ENCODE assay signal across 11 cellular contexts in the genomic region with DNA sequence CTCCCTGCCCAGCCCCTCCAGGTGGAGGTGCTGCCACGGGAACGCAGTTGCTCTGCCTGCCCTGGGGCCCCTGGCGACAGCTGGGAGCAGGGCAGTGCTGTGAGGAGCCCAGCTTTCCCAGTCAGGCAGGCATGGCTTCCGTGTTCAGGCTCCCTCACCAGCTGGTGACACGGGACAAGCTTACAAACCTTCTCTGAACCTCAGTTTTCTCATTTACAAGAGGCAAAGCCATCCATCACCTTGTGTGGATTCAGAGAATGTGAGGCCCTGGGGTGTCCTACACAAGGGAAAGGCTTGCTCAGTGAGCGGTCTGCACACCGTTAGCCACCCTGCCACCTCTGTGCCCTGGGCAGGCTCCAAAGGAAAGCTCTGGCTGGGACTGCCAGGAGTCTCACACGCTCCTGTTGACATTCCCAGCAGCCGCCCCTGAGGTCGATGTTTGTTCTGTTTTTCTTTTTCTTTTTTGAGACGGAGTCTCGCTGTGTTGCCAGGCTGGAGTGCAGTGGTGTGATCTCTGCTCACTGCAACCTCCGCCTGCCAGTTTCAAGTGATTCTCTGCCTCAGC. TPM values are rescaled to one million over a fixed set of nuclear protein-coding genes. Genes with fewer than 3 reads are reported as not detected.
A peak's percentile ranks its signal among the peaks of the same experiment; 100 is the strongest.
DNase-seq lines count a peak whose midpoint lies in the region; ATAC-seq, FAIRE-seq and TF ChIP-seq lines count a peak whose summit lies in the region.
"Had no signal": no experiment of that assay in that cellular context is flagged by ENCODE, and none has a peak within 500 bp of the region (broad histone marks: within the 10 kb centered on the region; RNA-seq: fewer than 3 reads in every experiment).

No MANE protein-coding gene starts in this region.

- ATAC-seq in pancreas (peak; percentile 57 to 70 (median 66)), GM21723 (IDR thresholded peaks at IDR 0.05; ENCODE audit: unreplicated experiment) (no peak)

- H3K27ac Mint-ChIP-seq in CD14-positive monocyte: peak overlapping the region in 4 of 7 donors; percentile 32 to 72 (median 52)
- H3K27ac Mint-ChIP-seq in IgD-negative memory B cell: peak overlapping the region; percentile 78 to 99 (median 96)

- H3K4me3 ChIP-seq in dorsolateral prefrontal cortex (peak overlapping the region in 1 of 59 donors; percentile 9), pancreas (peak overlapping the region in 1 of 4 donors; percentile 4)

- intact Hi-C loops in CD14-positive monocyte (cut with micrococcal nuclease): no loop called here
- intact Hi-C loops in dorsolateral prefrontal cortex (cut with DNase I): loop anchor here in 1 of 2 donors (2.0 kb wide), 1 partner anchor 32 kb away; no protein-coding TSS in a partner anchor
- intact Hi-C loops in pancreas (cut with DNase I): no loop called here

- 29 to 34% methylated on average over 13 of the region's 13 CpGs for WGBS in pancreas, 2 donors

- FAIRE-seq in pancreas (lab: Jason Lieb, UNC): no peak
- FAIRE-seq: HTR-8/SVneo had no signal

- H3K36me3 Mint-ChIP-seq in CD14-positive monocyte: peaks cover 71 to 87% of the 10 kb centered on the region in 2 donors
- H3K36me3 Mint-ChIP-seq in IgD-negative memory B cell: peaks cover 1% of the 10 kb centered on the region

- no peak for TF ChIP-seq CTCF in CD14-positive monocyte (IDR thresholded peaks at IDR 0.05)
- TF ChIP-seq CTCF in dorsolateral prefrontal cortex (IDR thresholded peaks at IDR 0.05 in 54 of 56, conservative IDR thresholded peaks at IDR 0.05 in 2 of 56; ENCODE audit: low read depth in 1 of 56, partially characterized antibody in 56 of 56): no peak
- TF ChIP-seq CTCF in pancreas (IDR thresholded peaks at IDR 0.05): no peak
- TF ChIP-seq CTCF in GM20000 (IDR thresholded peaks at IDR 0.05; ENCODE audit: extremely low read depth, missing control alignments): no peak

- peaks cover 4 to 57% (median 32%) of the 10 kb centered on the region in 3 donors for H3K36me3 ChIP-seq in pancreas

- DNase-seq in CD14-positive monocyte (ENCODE audit: low spot score) (peak; percentile 23), dorsolateral prefrontal cortex (peak in 4 of 10 donors; percentile 21 to 51 (median 40)), pancreas (peak in 4 of 6 donors; percentile 69 to 85 (median 73)), NCI-H774 (lab: John Stamatoyannopoulos, UW) (no peak), kidney glomerular epithelial cell (lab: John Stamatoyannopoulos, UW) (no peak), GM20000 (ENCODE audit: low spot score) (no peak)
- DNase-seq: NCI-H446 treated with DMSO at 0.1 percent for 48 hours, occipital lobe had no signal

- H3K27me3 Mint-ChIP-seq in CD14-positive monocyte (ENCODE audit: low read depth in 3 of 3) (peaks cover 0 to 1% (median 0%) of the 10 kb centered on the region in 3 donors), IgD-negative memory B cell (no peaks in the 10 kb centered on the region)

- H3K9me3 ChIP-seq in pancreas: no peaks in the 10 kb centered on the region

- H3K4me1 Mint-ChIP-seq in CD14-positive monocyte (peaks cover 8% of the 10 kb centered on the region), IgD-negative memory B cell (peaks cover 12 to 25% (median 19%) of the 10 kb centered on the region in 3 donors)

- no peak overlapping the region for H3K4me3 Mint-ChIP-seq in CD14-positive monocyte
- H3K4me3 Mint-ChIP-seq in IgD-negative memory B cell: peak overlapping the region in 1 of 4 donors; percentile 38

- H3K9me3 Mint-ChIP-seq in CD14-positive monocyte (no peaks in the 10 kb centered on the region), IgD-negative memory B cell (no peaks in the 10 kb centered on the region)

- no peaks in the 10 kb centered on the region for H3K27me3 ChIP-seq in dorsolateral prefrontal cortex
- H3K27me3 ChIP-seq in pancreas: no peaks in the 10 kb centered on the region

- peaks cover 31 to 40% (median 37%) of the 10 kb centered on the region in 3 donors for H3K4me1 ChIP-seq in pancreas

- H3K27ac ChIP-seq in dorsolateral prefrontal cortex (peak overlapping the region; percentile 40 to 100 (median 98)), pancreas (peak overlapping the region; percentile 79 to 89 (median 86))

RNA-seq across cellular contexts. Expression of gene SUN2, which starts 23.5 kb away (rescaled TPM):
- polyA plus RNA-seq in CD14-positive monocyte: 10 to 100 TPM; 95.8 to 97.8 TPM
- 206 TPM for polyA plus RNA-seq in IgD-negative memory B cell
- total RNA-seq in dorsolateral prefrontal cortex: 100 to 1,000 TPM; 122 to 627 (median 268) TPM
- 10 to 100 TPM; 64.1 to 99.2 (median 84.9) TPM for total RNA-seq in pancreas
- 10 to 100 TPM; 44.8 to 60.8 TPM for polyA plus RNA-seq in pancreas

RNA-seq across cellular contexts. Expression of gene GTPBP1, which starts 26.6 kb away (rescaled TPM):
- 10 to 100 TPM in 1 of 2 donors, 1 to 10 TPM in 1; 6.7 to 12.7 TPM for polyA plus RNA-seq in CD14-positive monocyte
- 46.7 TPM for polyA plus RNA-seq in IgD-negative memory B cell
- total RNA-seq in dorsolateral prefrontal cortex: 10 to 100 TPM; 30.5 to 76.8 (median 48.2) TPM
- 10 to 100 TPM; 20.2 to 35.4 (median 28.3) TPM for total RNA-seq in pancreas
- 10 to 100 TPM; 14.7 to 36.0 TPM for polyA plus RNA-seq in pancreas

RNA-seq across cellular contexts. Expression of gene JOSD1, which starts 31.6 kb away (rescaled TPM):
- polyA plus RNA-seq in CD14-positive monocyte (1 to 10 TPM; 7.1 to 7.2 TPM), IgD-negative memory B cell (5.4 TPM), pancreas (10 to 100 TPM; 10.9 to 16.8 TPM)
- total RNA-seq in dorsolateral prefrontal cortex (10 to 100 TPM; 41.2 to 87.6 (median 55.2) TPM), pancreas (10 to 100 TPM; 16.6 to 32.3 (median 22.2) TPM)

RNA-seq across cellular contexts. Expression of gene TOMM22, which starts 50.6 kb away (rescaled TPM):
- polyA plus RNA-seq in CD14-positive monocyte (10 to 100 TPM; 58.0 to 71.4 TPM), IgD-negative memory B cell (67.0 TPM), pancreas (10 to 100 TPM; 11.6 to 18.6 TPM)
- total RNA-seq in dorsolateral prefrontal cortex (10 to 100 TPM; 26.7 to 64.2 (median 47.2) TPM), pancreas (10 to 100 TPM; 21.2 to 35.8 (median 30.9) TPM)

Comparison
In these comparisons a context has a peak if more than half of its experiments do, and no peak if none do; other contexts are left out.
1. DNase-seq: peak in CD14-positive monocyte (single experiment) and pancreas (4 of 6); none in NCI-H774 (single experiment), kidney glomerular epithelial cell (single experiment) and GM20000 (single experiment).